ENCODE assay signal across 1 cellular context in the genomic region with DNA sequence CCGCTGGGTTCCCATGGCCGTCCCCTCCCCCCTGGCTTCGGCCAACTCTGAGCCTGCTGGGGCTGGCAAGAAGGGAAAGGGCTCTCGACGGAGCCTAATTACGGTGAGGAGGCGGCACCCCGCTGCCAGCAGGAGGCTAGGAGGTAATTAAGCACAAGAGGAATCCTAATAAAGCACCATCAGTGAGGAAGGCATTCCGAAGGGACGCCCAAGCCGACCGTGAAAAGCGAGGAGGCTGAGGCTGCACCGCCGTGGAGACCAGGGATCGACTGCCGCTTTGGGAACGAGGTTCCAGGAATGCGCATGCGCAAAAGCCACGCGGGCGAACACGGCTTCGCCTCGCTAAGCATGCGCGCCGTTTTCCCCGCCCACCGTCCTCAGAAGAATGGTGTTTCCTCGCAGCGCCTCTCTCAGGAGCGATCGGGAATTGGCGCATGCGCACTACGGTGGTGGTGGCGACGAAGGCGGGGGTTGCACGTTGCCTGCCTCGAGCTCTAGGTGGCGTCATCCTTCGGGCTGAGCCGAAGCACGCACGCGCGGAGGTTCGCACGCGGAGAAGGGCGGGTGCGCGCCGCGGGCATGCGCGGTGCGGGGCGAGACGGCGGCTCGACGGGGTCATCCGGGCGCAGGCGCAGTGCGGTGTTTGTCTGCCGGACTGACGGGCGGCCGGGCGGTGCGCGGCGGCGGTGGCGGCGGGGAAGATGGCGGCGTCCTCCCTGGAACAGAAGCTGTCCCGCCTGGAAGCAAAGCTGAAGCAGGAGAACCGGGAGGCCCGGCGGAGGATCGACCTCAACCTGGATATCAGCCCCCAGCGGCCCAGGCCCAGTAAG.
TF ChIP-seq lines count a peak whose summit lies in the region.

Gene MAP2K7, plus strand, starts transcription at position 634 of the 830 bp plus-strand sequence. Its CDS starts 68 bp downstream, at position 702.

TF ChIP-seq in HepG2, 621 proteins besides CTCF, POLR2A, EP300 and RAD21 (continued from another document and continues in another):
- TF ChIP-seq, protein P1, sequence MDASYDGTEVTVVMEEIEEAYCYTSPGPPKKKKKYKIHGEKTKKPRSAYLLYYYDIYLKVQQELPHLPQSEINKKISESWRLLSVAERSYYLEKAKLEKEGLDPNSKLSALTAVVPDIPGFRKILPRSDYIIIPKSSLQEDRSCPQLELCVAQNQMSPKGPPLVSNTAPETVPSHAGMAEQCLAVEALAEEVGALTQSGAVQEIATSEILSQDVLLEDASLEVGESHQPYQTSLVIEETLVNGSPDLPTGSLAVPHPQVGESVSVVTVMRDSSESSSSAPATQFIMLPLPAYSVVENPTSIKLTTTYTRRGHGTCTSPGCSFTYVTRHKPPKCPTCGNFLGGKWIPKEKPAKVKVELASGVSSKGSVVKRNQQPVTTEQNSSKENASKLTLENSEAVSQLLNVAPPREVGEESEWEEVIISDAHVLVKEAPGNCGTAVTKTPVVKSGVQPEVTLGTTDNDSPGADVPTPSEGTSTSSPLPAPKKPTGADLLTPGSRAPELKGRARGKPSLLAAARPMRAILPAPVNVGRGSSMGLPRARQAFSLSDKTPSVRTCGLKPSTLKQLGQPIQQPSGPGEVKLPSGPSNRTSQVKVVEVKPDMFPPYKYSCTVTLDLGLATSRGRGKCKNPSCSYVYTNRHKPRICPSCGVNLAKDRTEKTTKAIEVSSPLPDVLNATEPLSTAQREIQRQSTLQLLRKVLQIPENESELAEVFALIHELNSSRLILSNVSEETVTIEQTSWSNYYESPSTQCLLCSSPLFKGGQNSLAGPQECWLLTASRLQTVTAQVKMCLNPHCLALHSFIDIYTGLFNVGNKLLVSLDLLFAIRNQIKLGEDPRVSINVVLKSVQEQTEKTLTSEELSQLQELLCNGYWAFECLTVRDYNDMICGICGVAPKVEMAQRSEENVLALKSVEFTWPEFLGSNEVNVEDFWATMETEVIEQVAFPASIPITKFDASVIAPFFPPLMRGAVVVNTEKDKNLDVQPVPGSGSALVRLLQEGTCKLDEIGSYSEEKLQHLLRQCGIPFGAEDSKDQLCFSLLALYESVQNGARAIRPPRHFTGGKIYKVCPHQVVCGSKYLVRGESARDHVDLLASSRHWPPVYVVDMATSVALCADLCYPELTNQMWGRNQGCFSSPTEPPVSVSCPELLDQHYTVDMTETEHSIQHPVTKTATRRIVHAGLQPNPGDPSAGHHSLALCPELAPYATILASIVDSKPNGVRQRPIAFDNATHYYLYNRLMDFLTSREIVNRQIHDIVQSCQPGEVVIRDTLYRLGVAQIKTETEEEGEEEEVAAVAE (CRISPR knock-in tag; IDR thresholded peaks at IDR 0.05; ENCODE audit: borderline replicate concordance): peak; percentile 47; the same call in 1 of the 2 replicates
- TF ChIP-seq, protein P2, sequence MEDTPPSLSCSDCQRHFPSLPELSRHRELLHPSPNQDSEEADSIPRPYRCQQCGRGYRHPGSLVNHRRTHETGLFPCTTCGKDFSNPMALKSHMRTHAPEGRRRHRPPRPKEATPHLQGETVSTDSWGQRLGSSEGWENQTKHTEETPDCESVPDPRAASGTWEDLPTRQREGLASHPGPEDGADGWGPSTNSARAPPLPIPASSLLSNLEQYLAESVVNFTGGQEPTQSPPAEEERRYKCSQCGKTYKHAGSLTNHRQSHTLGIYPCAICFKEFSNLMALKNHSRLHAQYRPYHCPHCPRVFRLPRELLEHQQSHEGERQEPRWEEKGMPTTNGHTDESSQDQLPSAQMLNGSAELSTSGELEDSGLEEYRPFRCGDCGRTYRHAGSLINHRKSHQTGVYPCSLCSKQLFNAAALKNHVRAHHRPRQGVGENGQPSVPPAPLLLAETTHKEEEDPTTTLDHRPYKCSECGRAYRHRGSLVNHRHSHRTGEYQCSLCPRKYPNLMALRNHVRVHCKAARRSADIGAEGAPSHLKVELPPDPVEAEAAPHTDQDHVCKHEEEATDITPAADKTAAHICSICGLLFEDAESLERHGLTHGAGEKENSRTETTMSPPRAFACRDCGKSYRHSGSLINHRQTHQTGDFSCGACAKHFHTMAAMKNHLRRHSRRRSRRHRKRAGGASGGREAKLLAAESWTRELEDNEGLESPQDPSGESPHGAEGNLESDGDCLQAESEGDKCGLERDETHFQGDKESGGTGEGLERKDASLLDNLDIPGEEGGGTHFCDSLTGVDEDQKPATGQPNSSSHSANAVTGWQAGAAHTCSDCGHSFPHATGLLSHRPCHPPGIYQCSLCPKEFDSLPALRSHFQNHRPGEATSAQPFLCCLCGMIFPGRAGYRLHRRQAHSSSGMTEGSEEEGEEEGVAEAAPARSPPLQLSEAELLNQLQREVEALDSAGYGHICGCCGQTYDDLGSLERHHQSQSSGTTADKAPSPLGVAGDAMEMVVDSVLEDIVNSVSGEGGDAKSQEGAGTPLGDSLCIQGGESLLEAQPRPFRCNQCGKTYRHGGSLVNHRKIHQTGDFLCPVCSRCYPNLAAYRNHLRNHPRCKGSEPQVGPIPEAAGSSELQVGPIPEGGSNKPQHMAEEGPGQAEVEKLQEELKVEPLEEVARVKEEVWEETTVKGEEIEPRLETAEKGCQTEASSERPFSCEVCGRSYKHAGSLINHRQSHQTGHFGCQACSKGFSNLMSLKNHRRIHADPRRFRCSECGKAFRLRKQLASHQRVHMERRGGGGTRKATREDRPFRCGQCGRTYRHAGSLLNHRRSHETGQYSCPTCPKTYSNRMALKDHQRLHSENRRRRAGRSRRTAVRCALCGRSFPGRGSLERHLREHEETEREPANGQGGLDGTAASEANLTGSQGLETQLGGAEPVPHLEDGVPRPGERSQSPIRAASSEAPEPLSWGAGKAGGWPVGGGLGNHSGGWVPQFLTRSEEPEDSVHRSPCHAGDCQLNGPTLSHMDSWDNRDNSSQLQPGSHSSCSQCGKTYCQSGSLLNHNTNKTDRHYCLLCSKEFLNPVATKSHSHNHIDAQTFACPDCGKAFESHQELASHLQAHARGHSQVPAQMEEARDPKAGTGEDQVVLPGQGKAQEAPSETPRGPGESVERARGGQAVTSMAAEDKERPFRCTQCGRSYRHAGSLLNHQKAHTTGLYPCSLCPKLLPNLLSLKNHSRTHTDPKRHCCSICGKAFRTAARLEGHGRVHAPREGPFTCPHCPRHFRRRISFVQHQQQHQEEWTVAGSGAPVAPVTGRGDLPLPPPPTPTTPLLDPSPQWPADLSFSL (CRISPR knock-in tag; IDR thresholded peaks at IDR 0.05): no peak
- no peak for TF ChIP-seq ZBTB40 (IDR thresholded peaks at IDR 0.05)
- TF ChIP-seq ZBTB40 (CRISPR knock-in tag; IDR thresholded peaks at IDR 0.05): peak; percentile 79
- TF ChIP-seq ZNF569 (CRISPR knock-in tag; IDR thresholded peaks at IDR 0.05; ENCODE audit: borderline replicate concordance): no peak
- TF ChIP-seq ZNF24 (IDR thresholded peaks at IDR 0.05): no peak
- no peak for TF ChIP-seq ZFP41 (CRISPR knock-in tag; IDR thresholded peaks at IDR 0.05; ENCODE audit: borderline replicate concordance)
- peak; percentile 70 for TF ChIP-seq STAG1 (CRISPR knock-in tag; IDR thresholded peaks at IDR 0.05)
- peak; percentile 41; the same call in 1 of the 2 replicates for TF ChIP-seq ZNF761 (CRISPR knock-in tag; conservative IDR thresholded peaks at IDR 0.05)
- TF ChIP-seq HOXA5 (CRISPR knock-in tag; IDR thresholded peaks at IDR 0.05): peak; percentile 52; the same call in 1 of the 2 replicates
- TF ChIP-seq, protein P3, sequence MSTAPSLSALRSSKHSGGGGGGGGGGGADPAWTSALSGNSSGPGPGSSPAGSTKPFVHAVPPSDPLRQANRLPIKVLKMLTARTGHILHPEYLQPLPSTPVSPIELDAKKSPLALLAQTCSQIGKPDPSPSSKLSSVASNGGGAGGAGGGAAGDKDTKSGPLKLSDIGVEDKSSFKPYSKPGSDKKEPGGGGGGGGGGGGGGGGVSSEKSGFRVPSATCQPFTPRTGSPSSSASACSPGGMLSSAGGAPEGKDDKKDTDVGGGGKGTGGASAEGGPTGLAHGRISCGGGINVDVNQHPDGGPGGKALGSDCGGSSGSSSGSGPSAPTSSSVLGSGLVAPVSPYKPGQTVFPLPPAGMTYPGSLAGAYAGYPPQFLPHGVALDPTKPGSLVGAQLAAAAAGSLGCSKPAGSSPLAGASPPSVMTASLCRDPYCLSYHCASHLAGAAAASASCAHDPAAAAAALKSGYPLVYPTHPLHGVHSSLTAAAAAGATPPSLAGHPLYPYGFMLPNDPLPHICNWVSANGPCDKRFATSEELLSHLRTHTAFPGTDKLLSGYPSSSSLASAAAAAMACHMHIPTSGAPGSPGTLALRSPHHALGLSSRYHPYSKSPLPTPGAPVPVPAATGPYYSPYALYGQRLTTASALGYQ (CRISPR knock-in tag; IDR thresholded peaks at IDR 0.05): no peak
- no peak; the same call in none of the 2 replicates for TF ChIP-seq ZBTB7A (CRISPR knock-in tag; IDR thresholded peaks at IDR 0.05)
- TF ChIP-seq ZNF598 (CRISPR knock-in tag; IDR thresholded peaks at IDR 0.05; ENCODE audit: borderline replicate concordance): peak; percentile 95; the same call in 1 of the 2 replicates
- peak; percentile 69 for TF ChIP-seq GFI1 (CRISPR knock-in tag; IDR thresholded peaks at IDR 0.05; ENCODE audit: borderline replicate concordance)
- peak; percentile 64; the same call in 1 of the 2 replicates for TF ChIP-seq HOXD1 (CRISPR knock-in tag; IDR thresholded peaks at IDR 0.05)
- TF ChIP-seq ZNF547 (CRISPR knock-in tag; IDR thresholded peaks at IDR 0.05): peak; percentile 98
- TF ChIP-seq TFE3 (CRISPR knock-in tag; IDR thresholded peaks at IDR 0.05): peak; percentile 91; the same call in 1 of the 2 replicates
- TF ChIP-seq ZNF784 (CRISPR knock-in tag; IDR thresholded peaks at IDR 0.05; ENCODE audit: borderline replicate concordance): 0 out of 2 replicates have a peak, but pooled peaks have one; percentile 69
